Comparison of ENCODE assay signal across 7 cellular contexts in genomic region chrX:153925739-153926593, GRCh38. TPM values are rescaled to one million over a fixed set of nuclear protein-coding genes. Genes with fewer than 3 reads are reported as not detected.
A peak's percentile ranks its signal among the peaks of the same experiment; 100 is the strongest.
DNase-seq lines count a peak whose midpoint lies in the region; ATAC-seq and TF ChIP-seq lines count a peak whose summit lies in the region.

TSS of gene ARHGAP4 (minus strand) at chrX:153926264. CDS start at chrX:153926202, 62 bp downstream.

- TF ChIP-seq CTCF in brain (conservative IDR thresholded peaks at IDR 0.05) (no peak), right lobe of liver (IDR thresholded peaks at IDR 0.05) (no peak)

- H3K9me2 ChIP-seq in GM23248 (ENCODE audit: insufficient read depth): no peaks in the 10 kb centered on the region

- no peaks in the 10 kb centered on the region for H3K9me3 ChIP-seq in GM23248 (ENCODE audit: low read depth)
- H3K9me3 ChIP-seq in right lobe of liver: no peaks in the 10 kb centered on the region

- H3K27ac Mint-ChIP-seq in brain: peak within 1 kb of the TSS; percentile 92 to 98 (median 96)
- peak within 1 kb of the TSS; percentile 100 for H3K27ac Mint-ChIP-seq in stimulated activated naive B cell treated with anti-CD40 and anti-IgM and Interleukin-4, amounts not matched to agents 10 μg/mL and 1 μg/mL and 100 μg/mL, for 72 hours

- 0 out of 2 replicates have a peak, but pooled peaks cover 6% of the 10 kb centered on the region for H3F3A ChIP-seq in GM23248 (ENCODE audit: insufficient read depth)

- TF ChIP-seq POLR2A in Raji (IDR thresholded peaks at IDR 0.05; ENCODE audit: insufficient read depth, low read depth, low read length) (peak; percentile 44; the same call in 1 of the 2 replicates), right lobe of liver (IDR thresholded peaks at IDR 0.05) (no peak)

- no peaks in the 10 kb centered on the region for H3K36me3 Mint-ChIP-seq in brain
- peaks cover 14 to 46% of the 10 kb centered on the region in 2 donors for H3K36me3 Mint-ChIP-seq in stimulated activated naive B cell treated with anti-CD40 and anti-IgM and Interleukin-4, amounts not matched to agents 10 μg/mL and 1 μg/mL and 100 μg/mL, for 72 hours

- H3K9ac ChIP-seq in GM23248: peak within 1 kb of the TSS; percentile 98

- peak within 1 kb of the TSS; percentile 91 for H3K4me2 ChIP-seq in GM23248 (ENCODE audit: unreplicated experiment)

- H4K20me1 ChIP-seq in GM23248 (ENCODE audit: insufficient read depth): no peaks in the 10 kb centered on the region

- no peaks in the 10 kb centered on the region for H3K27me3 ChIP-seq in GM23248 (replicated peaks; ENCODE audit: insufficient read depth)
- H3K27me3 ChIP-seq in right lobe of liver: no peaks in the 10 kb centered on the region

- H2AFZ ChIP-seq in GM23248: no peak within 1 kb of the TSS

- intact Hi-C loops in right lobe of liver (cut with DNase I): no loop called here

- H3K4me1 Mint-ChIP-seq in brain: peaks cover 63% of the 10 kb centered on the region
- H3K4me1 Mint-ChIP-seq in stimulated activated naive B cell treated with anti-CD40 and anti-IgM and Interleukin-4, amounts not matched to agents 10 μg/mL and 1 μg/mL and 100 μg/mL, for 72 hours: peaks cover 44 to 70% of the 10 kb centered on the region in 2 donors

- H3K4me3 ChIP-seq in GM23248 (peak within 1 kb of the TSS; percentile 76), right lobe of liver (peak within 1 kb of the TSS in 2 of 3 donors; percentile 24 to 42)

- peaks cover 3% of the 10 kb centered on the region for H3K27me3 Mint-ChIP-seq in brain
- no peaks in the 10 kb centered on the region for H3K27me3 Mint-ChIP-seq in stimulated activated naive B cell treated with anti-CD40 and anti-IgM and Interleukin-4, amounts not matched to agents 10 μg/mL and 1 μg/mL and 100 μg/mL, for 72 hours

- H3K27ac ChIP-seq in GM23248 (no peak within 1 kb of the TSS), right lobe of liver (peak within 1 kb of the TSS; percentile 44 to 84 (median 84))

- H3K36me3 ChIP-seq in GM23248 (ENCODE audit: low read depth) (no peaks in the 10 kb centered on the region), right lobe of liver (no peaks in the 10 kb centered on the region)

- DNase-seq in GM23248: no peak
- peak in 1 of 3 donors; percentile 36 for DNase-seq in right lobe of liver
- DNase-seq in stimulated activated naive B cell treated with anti-CD40 and anti-IgM and Interleukin-4, amounts not matched to agents 10 μg/mL and 1 μg/mL and 100 μg/mL, for 72 hours: peak; percentile 61
- no peak for DNase-seq in cerebellum (ENCODE audit: low spot score)

- 0 out of 2 replicates have a peak, but pooled peaks cover 3% of the 10 kb centered on the region for H3K79me2 ChIP-seq in GM23248 (ENCODE audit: insufficient read depth)

- WGBS in GM23248 (ENCODE audit: low coverage in 1 of 2, low lambda C conversion rate in 2 of 2, missing lambda C conversion rate in 2 of 2), 2 experiments: 29 to 70% methylated on average over 6 to 30 of the region's 59 CpGs
- WGBS in right lobe of liver (ENCODE audit: insufficient coverage, low coverage, low lambda C conversion rate, missing lambda C conversion rate): 34% methylated on average over 10 of the region's 59 CpGs

- peaks cover 0 to 30% (median 0%) of the 10 kb centered on the region in 5 experiments for H3K9me3 Mint-ChIP-seq in brain
- H3K9me3 Mint-ChIP-seq in stimulated activated naive B cell treated with anti-CD40 and anti-IgM and Interleukin-4, amounts not matched to agents 10 μg/mL and 1 μg/mL and 100 μg/mL, for 72 hours: no peaks in the 10 kb centered on the region

- ATAC-seq in right lobe of liver (no peak), HG02610 (IDR thresholded peaks at IDR 0.05; ENCODE audit: unreplicated experiment) (no peak)
- peak; percentile 10 to 32 for ATAC-seq in stimulated activated naive B cell treated with anti-CD40 and anti-IgM and Interleukin-4, amounts not matched to agents 10 μg/mL and 1 μg/mL and 100 μg/mL, for 72 hours (replicated peaks)

- in situ Hi-C loops in GM23248 (cut with MboI): no loop called here

- H3K4me1 ChIP-seq in GM23248 (ENCODE audit: insufficient read depth): no peaks in the 10 kb centered on the region
- H3K4me1 ChIP-seq in right lobe of liver: peaks cover 0 to 9% (median 4%) of the 10 kb centered on the region in 4 donors

- peak within 1 kb of the TSS; percentile 83 to 88 (median 85) for H3K4me3 Mint-ChIP-seq in brain
- peak within 1 kb of the TSS; percentile 94 to 95 for H3K4me3 Mint-ChIP-seq in stimulated activated naive B cell treated with anti-CD40 and anti-IgM and Interleukin-4, amounts not matched to agents 10 μg/mL and 1 μg/mL and 100 μg/mL, for 72 hours

RNA-seq across cellular contexts. Expression of gene ARHGAP4, which starts in this region (rescaled TPM):
- total RNA-seq in GM23248 (2014; rRNA removed; shearing (Covaris generic)): 2.8 TPM in 1 of 2 replicates, not detected in the other
- polyA plus RNA-seq in GM23248 (2016; fragmentation: Nextera tagmentation; extraction: Ambion mirVana): 0.43 and 0.45 TPM in 2 replicates
- polyA plus RNA-seq in brain (ENCODE audit: insufficient read depth, low read depth, low replicate concordance): 16.3 TPM
- total RNA-seq in right lobe of liver: 10 to 100 TPM in 2 of 6 experiments, 1 to 10 TPM in 4; 5.5 to 11.9 (median 8.7) TPM
- 9.3 TPM for total RNA-seq in cerebellum

Comparison
In these comparisons a context has a peak if more than half of its experiments do, and no peak if none do; other contexts are left out.
1. RNA of gene ARHGAP4 (polyA plus RNA-seq): 16.3 TPM in brain (single experiment); 0.43 to 0.45 TPM in GM23248; every median in the first group is over 10 times any median in the second.
2. ATAC-seq: peak in stimulated activated naive B cell treated with anti-CD40 and anti-IgM and Interleukin-4, amounts not matched to agents 10 μg/mL and 1 μg/mL and 100 μg/mL, for 72 hours (2 of 2); none in right lobe of liver (0 of 4) and HG02610 (single experiment).